Comparison of ENCODE assay signal across 1 cellular context in the genomic region with DNA sequence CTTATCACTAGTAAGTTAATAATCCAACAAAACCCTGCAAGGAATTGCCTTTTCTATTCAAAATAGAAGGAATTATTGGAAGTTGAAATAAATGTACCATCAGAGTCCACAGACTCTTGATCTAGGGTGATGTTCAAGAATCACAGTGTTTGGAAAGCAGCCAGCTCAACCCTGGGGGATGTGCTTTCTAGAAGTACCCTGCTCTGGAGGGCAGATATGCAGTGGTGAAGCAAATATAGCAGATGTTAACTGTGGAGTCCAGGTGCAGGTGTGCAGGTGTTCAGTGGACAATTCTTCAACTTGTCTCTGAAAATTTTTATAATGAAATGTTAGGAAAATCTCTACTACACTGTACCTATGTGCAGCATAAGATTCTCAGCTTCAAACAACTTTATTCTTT.
TF ChIP-seq lines count a peak whose summit lies in the region.

No MANE protein-coding gene starts in this region.

TF ChIP-seq in WTC11, 78 proteins besides CTCF, POLR2A, EP300 and RAD21 (continued from another document):
- TF ChIP-seq ERG (CRISPR knock-in tag; IDR thresholded peaks at IDR 0.05), result no peak
- no peak for TF ChIP-seq EMX1 (CRISPR knock-in tag; IDR thresholded peaks at IDR 0.05)
- TF ChIP-seq E2F5 (CRISPR knock-in tag; IDR thresholded peaks at IDR 0.05), result no peak
- TF ChIP-seq SOX15 (CRISPR knock-in tag; IDR thresholded peaks at IDR 0.05), result no peak
- TF ChIP-seq NR1H2 (CRISPR knock-in tag; IDR thresholded peaks at IDR 0.05), result no peak
